In the genomic region with DNA sequence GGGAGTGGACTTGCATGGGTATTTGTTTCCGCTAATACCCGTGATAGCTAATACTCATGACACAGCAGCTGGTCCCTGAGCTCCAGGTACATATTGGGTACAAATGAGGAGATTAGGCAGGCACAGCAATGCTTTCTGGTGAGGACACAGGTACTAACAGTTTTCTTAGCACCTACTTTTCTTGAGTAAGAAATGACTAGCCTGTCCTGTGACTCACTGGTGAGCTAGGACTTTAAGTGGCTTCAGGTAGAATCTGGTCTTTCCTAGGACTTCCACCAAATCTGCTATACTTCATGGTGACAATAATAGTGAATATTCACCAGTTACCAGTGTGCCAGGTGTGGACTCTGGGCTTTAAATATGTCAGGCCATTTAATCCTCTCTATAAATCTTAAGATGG, we compare ENCODE assay signal across 17 cellular contexts.
"Had no signal": no experiment of that assay in that cellular context is flagged by ENCODE, and none has a peak within 500 bp of the region (broad histone marks: within the 10 kb centered on the region; RNA-seq: fewer than 3 reads in every experiment).

No MANE protein-coding gene starts in this region.

- H3K36me3 ChIP-seq: brain microvascular endothelial cell, esophagus muscularis mucosa, prostate gland had no signal

- H3K27ac ChIP-seq: brain microvascular endothelial cell, esophagus muscularis mucosa, prostate gland, skin epidermis, testis had no signal

- DNase-seq: activated CD4-positive, alpha-beta T cell treated with anti-CD3 and anti-CD28 coated beads, Interleukin-2, amount 10 ng/mL, durations not matched to agents 7 days and 5 days; activated CD8-positive, alpha-beta memory T cell treated with anti-CD3 and anti-CD28 coated beads, Interleukin-2, amount 50 U/mL, for 4 hours; activated CD8-positive, alpha-beta T cell treated with anti-CD3 and anti-CD28 coated beads, Interleukin-2, amount 10 ng/mL, durations not matched to agents 7 days and 5 days; activated naive CD4-positive, alpha-beta T cell treated with anti-CD3 and anti-CD28 coated beads, Interleukin-2, amount 10 ng/mL, durations not matched to agents 7 days and 5 days; activated naive CD8-positive, alpha-beta T cell treated with anti-CD3 and anti-CD28 coated beads, Interleukin-2, amount 50 U/mL, for 24 hours; activated T-cell treated with anti-CD3 and anti-CD28 coated beads, Interleukin-2, amount 50 U/mL, for 4 hours; anterior cingulate cortex; brain microvascular endothelial cell; cortex of kidney; effector CD4-positive, alpha-beta T cell; left cardiac atrium; right cardiac atrium; testis had no signal

- H3K4me3 ChIP-seq: esophagus muscularis mucosa, lung, prostate gland, skin epidermis, testis had no signal

- H3K9me3 ChIP-seq: prostate gland, testis had no signal

- H3K4me1 ChIP-seq: esophagus muscularis mucosa, prostate gland, testis had no signal

- H3K27me3 ChIP-seq: brain microvascular endothelial cell, esophagus muscularis mucosa, testis had no signal
